ENCODE assay signal across 1 cellular context in the genomic region with DNA sequence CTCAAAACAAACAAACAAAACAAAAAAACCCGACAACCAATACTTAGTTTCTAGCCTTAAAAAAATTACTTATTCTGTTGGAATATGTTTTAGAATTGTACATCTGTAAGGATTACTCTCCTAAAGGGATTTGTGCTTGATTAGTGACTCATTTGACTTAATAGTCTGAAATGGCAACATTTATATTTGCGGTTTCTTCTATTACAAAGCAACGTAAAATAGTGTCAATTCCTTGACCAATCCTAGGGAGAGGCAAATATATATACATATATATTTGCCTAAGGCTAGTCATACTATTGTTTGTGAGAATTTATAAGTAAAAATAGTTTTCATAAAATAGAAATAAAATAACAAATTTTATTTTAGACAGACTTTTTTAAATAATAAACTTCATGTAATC.
TF ChIP-seq lines count a peak whose summit lies in the region.

No MANE protein-coding gene starts in this region.

TF ChIP-seq in HepG2, 621 proteins besides CTCF, POLR2A, EP300 and RAD21 (continued from another document):
- TF ChIP-seq ATF7 (IDR thresholded peaks at IDR 0.05) (no peak), ATF7 (CRISPR knock-in tag; IDR thresholded peaks at IDR 0.05) (no peak), TOPORS (CRISPR knock-in tag; IDR thresholded peaks at IDR 0.05) (no peak)
- TF ChIP-seq, protein P1, sequence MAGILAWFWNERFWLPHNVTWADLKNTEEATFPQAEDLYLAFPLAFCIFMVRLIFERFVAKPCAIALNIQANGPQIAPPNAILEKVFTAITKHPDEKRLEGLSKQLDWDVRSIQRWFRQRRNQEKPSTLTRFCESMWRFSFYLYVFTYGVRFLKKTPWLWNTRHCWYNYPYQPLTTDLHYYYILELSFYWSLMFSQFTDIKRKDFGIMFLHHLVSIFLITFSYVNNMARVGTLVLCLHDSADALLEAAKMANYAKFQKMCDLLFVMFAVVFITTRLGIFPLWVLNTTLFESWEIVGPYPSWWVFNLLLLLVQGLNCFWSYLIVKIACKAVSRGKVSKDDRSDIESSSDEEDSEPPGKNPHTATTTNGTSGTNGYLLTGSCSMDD (CRISPR knock-in tag; IDR thresholded peaks at IDR 0.05) = no peak
